ENCODE assay signal across 8 cellular contexts in genomic region chr17:34579979-34580684, GRCh38. TPM values are rescaled to one million over a fixed set of nuclear protein-coding genes. Genes with fewer than 3 reads are reported as not detected.
DNase-seq lines count a peak whose midpoint lies in the region; ATAC-seq, FAIRE-seq and TF ChIP-seq lines count a peak whose summit lies in the region.

No MANE protein-coding gene starts in this region.

- intact Hi-C loops in head of caudate nucleus (cut with DNase I) (no loop called here), psoas muscle (cut with DNase I) (no loop called here), OCI-LY7 (cut with micrococcal nuclease; ENCODE audit: unreplicated experiment) (no loop called here)

- CTCF ChIA-PET in OCI-LY7 (lab: Charles Lee; ENCODE audit: unreplicated experiment) = no interaction called here

- no peaks in the 10 kb centered on the region for H3K36me3 ChIP-seq in GM23248 (ENCODE audit: low read depth)
- no peaks in the 10 kb centered on the region for H3K36me3 ChIP-seq in psoas muscle (ENCODE audit: insufficient read depth in 1 of 2, low read depth in 1 of 2)
- H3K36me3 ChIP-seq in small intestine (ENCODE audit: control insufficient read depth in 2 of 2, insufficient read depth in 2 of 2, low read length in 2 of 2) = no peaks in the 10 kb centered on the region
- no peaks in the 10 kb centered on the region for H3K36me3 ChIP-seq in OCI-LY7 (ENCODE audit: insufficient read depth, low read length)

- POLR2A ChIA-PET in OCI-LY7 (lab: Charles Lee) = no interaction called here

- 1% methylated on average over 37 to 50 of the region's 52 CpGs for WGBS in GM23248 (ENCODE audit: low coverage in 1 of 2, low lambda C conversion rate in 2 of 2, missing lambda C conversion rate in 2 of 2), 2 experiments
- WGBS in psoas muscle, 3 donors = 0 to 1% (median 0%) methylated on average over 51 to 52 of the region's 52 CpGs
- 1 to 5% (median 4%) methylated on average over 47 to 52 of the region's 52 CpGs for WGBS in small intestine, 3 donors

- H3K4me2 ChIP-seq in GM23248 (ENCODE audit: unreplicated experiment) = peak overlapping the region; percentile 67
- H3K4me2 ChIP-seq in OCI-LY7 (ENCODE audit: low read length) = no peak overlapping the region

- H2AFZ ChIP-seq in GM23248 (peak overlapping the region; percentile 75), OCI-LY7 (ENCODE audit: low read length) (no peak overlapping the region)

- H3K27ac ChIP-seq in GM23248 (no peak overlapping the region), psoas muscle (no peak overlapping the region), small intestine (ENCODE audit: low read depth in 1 of 2, low read length in 1 of 2) (no peak overlapping the region), OCI-LY7 (ENCODE audit: low read depth, low read length, poor library complexity, severe bottlenecking) (no peak overlapping the region)

- H3K79me2 ChIP-seq in GM23248 (ENCODE audit: insufficient read depth) (no peaks in the 10 kb centered on the region), OCI-LY7 (ENCODE audit: insufficient read depth, low read depth, low read length) (no peaks in the 10 kb centered on the region)

- no peaks in the 10 kb centered on the region for H3K9me2 ChIP-seq in GM23248 (ENCODE audit: insufficient read depth)
- H3K9me2 ChIP-seq in OCI-LY7 (ENCODE audit: insufficient read depth, low read length) = no peaks in the 10 kb centered on the region

- no peak for TF ChIP-seq CTCF in psoas muscle (IDR thresholded peaks at IDR 0.05)
- no peak for TF ChIP-seq CTCF in OCI-LY7 (conservative IDR thresholded peaks at IDR 0.05; ENCODE audit: low read length)

- no peaks in the 10 kb centered on the region for H3F3A ChIP-seq in GM23248 (ENCODE audit: insufficient read depth)

- no peak for FAIRE-seq in small intestine (lab: Jason Lieb, UNC)

- peak overlapping the region; percentile 66 for H3K4me3 ChIP-seq in GM23248
- peak overlapping the region; percentile 72 for H3K4me3 ChIP-seq in psoas muscle
- peak overlapping the region in 1 of 2 donors; percentile 17 for H3K4me3 ChIP-seq in small intestine (ENCODE audit: low read depth in 1 of 2, low read length in 2 of 2)
- H3K4me3 ChIP-seq in OCI-LY7 (ENCODE audit: low read depth, low read length, poor library complexity, severe bottlenecking) = no peak overlapping the region

- BruUV-seq in OCI-LY7 (replicated peaks; lab: Mats Ljungman, UMichigan) = no TSS peak

- DNase-seq in GM23248 (peak; percentile 61), head of caudate nucleus (peak in 33 of 42 donors; percentile 30 to 76 (median 57)), psoas muscle (peak in 1 of 2 donors; percentile 41), NCI-H146 treated with DMSO at 0.1 percent for 48 hours (lab: John Stamatoyannopoulos, UW; ENCODE audit: unreplicated experiment) (no peak), small intestine (no peak), OCI-LY7 (ENCODE audit: low spot score) (no peak)
- DNase-seq in activated effector memory CD4-positive, alpha-beta T cell treated with anti-CD3 and anti-CD28 coated beads, Interleukin-2, amount 50 U/mL, for 16 hours = no peak

- H3K4me1 ChIP-seq in GM23248 (ENCODE audit: insufficient read depth) (peaks cover 17% of the 10 kb centered on the region), psoas muscle (peaks cover 28% of the 10 kb centered on the region), small intestine (ENCODE audit: control insufficient read depth in 2 of 2, insufficient read depth in 1 of 2, low read depth in 1 of 2, low read length in 1 of 2) (no peaks in the 10 kb centered on the region), OCI-LY7 (ENCODE audit: insufficient read depth, low read length, poor library complexity, severe bottlenecking) (no peaks in the 10 kb centered on the region)

- in situ Hi-C loops in GM23248 (cut with MboI) = no loop called here

- ATAC-seq in SK-N-SH treated with all-trans-retinoic acid at 6 μM for 48 hours (peak; percentile 46), psoas muscle (peak; percentile 29 to 57 (median 34))

- H3K9me3 ChIP-seq in GM23248 (ENCODE audit: low read depth) = no peaks in the 10 kb centered on the region
- no peaks in the 10 kb centered on the region for H3K9me3 ChIP-seq in psoas muscle
- H3K9me3 ChIP-seq in small intestine (ENCODE audit: control insufficient read depth, low read depth) = no peaks in the 10 kb centered on the region
- no peaks in the 10 kb centered on the region for H3K9me3 ChIP-seq in OCI-LY7 (ENCODE audit: low read length)

- H3K27me3 ChIP-seq in GM23248 (replicated peaks; ENCODE audit: insufficient read depth) = peaks cover 69% of the 10 kb centered on the region
- H3K27me3 ChIP-seq in psoas muscle (ENCODE audit: insufficient read depth in 3 of 3, low read length in 2 of 3) = peaks cover 0 to 100% (median 29%) of the 10 kb centered on the region in 3 donors
- peaks cover 15 to 45% of the 10 kb centered on the region in 2 donors for H3K27me3 ChIP-seq in small intestine (ENCODE audit: control insufficient read depth in 2 of 2, insufficient read depth in 2 of 2, low read length in 2 of 2)

- no peak overlapping the region for H3K9ac ChIP-seq in GM23248

- H4K20me1 ChIP-seq in GM23248 (ENCODE audit: insufficient read depth) (no peaks in the 10 kb centered on the region), OCI-LY7 (ENCODE audit: insufficient read depth, low read length) (no peaks in the 10 kb centered on the region)

TF ChIP-seq in SK-N-SH treated with all-trans-retinoic acid at 6 μM for 48 hours, 23 proteins besides CTCF, POLR2A, EP300 and RAD21 (continues in another document):
- no peak for TF ChIP-seq ZNF565 (CRISPR knock-in tag; conservative IDR thresholded peaks at IDR 0.05; ENCODE audit: low read depth)
- TF ChIP-seq ZNF8 (CRISPR knock-in tag; IDR thresholded peaks at IDR 0.05) = no peak
- no peak for TF ChIP-seq CREB5 (CRISPR knock-in tag; IDR thresholded peaks at IDR 0.05; ENCODE audit: low read depth)
- no peak for TF ChIP-seq POU6F1 (CRISPR knock-in tag; IDR thresholded peaks at IDR 0.05; ENCODE audit: borderline replicate concordance, low read depth)
- TF ChIP-seq TCF4 (CRISPR knock-in tag; IDR thresholded peaks at IDR 0.05; ENCODE audit: borderline replicate concordance) = no peak
- no peak for TF ChIP-seq PPARA (CRISPR knock-in tag; IDR thresholded peaks at IDR 0.05; ENCODE audit: borderline replicate concordance)
- TF ChIP-seq ESRRG (CRISPR knock-in tag; IDR thresholded peaks at IDR 0.05) = no peak
- TF ChIP-seq BACH2 (CRISPR knock-in tag; IDR thresholded peaks at IDR 0.05; ENCODE audit: borderline replicate concordance) = no peak
- no peak for TF ChIP-seq CSRNP3 (CRISPR knock-in tag; IDR thresholded peaks at IDR 0.05)

RNA-seq across cellular contexts. Expression of gene TMEM132E, which starts 0.8 kb away (rescaled TPM):
- 0.11 TPM in 1 of 2 replicates, not detected in the other for total RNA-seq in GM23248 (2014; rRNA removed; shearing (Covaris generic))
- polyA plus RNA-seq in GM23248 (2016; fragmentation: Nextera tagmentation; extraction: Ambion mirVana) = not detected in 2 replicates
- under 1 TPM in 1 of 4 donors, not detected in 3; 0.26 TPM for total RNA-seq in psoas muscle
- under 1 TPM in 2 of 3 donors, not detected in 1; 0.01 to 0.03 TPM for polyA plus RNA-seq in psoas muscle
- polyA plus RNA-seq in small intestine = 1 to 10 TPM in 2 of 3 donors, under 1 TPM in 1; 0.48 to 9.2 (median 7.3) TPM
- not detected in 2 replicates for total RNA-seq in OCI-LY7 (2014; rRNA removed; shearing (Covaris generic))
- total RNA-seq in OCI-LY7 (2022) = not detected in 2 replicates

Comparison
In these comparisons a context has a peak if more than half of its experiments do, and no peak if none do; other contexts are left out.
1. DNase-seq: peak in GM23248 (single experiment) and head of caudate nucleus (33 of 42); none in NCI-H146 treated with DMSO at 0.1 percent for 48 hours (single experiment), activated effector memory CD4-positive, alpha-beta T cell treated with anti-CD3 and anti-CD28 coated beads, Interleukin-2, amount 50 U/mL, for 16 hours (single experiment), small intestine (single experiment) and OCI-LY7 (single experiment).